21 cellular contexts compared by ENCODE assay signal in genomic region chr21:26806734-26807372, GRCh38. TPM values are rescaled to one million over a fixed set of nuclear protein-coding genes. Genes with fewer than 3 reads are reported as not detected.
DNase-seq lines count a peak whose midpoint lies in the region; ATAC-seq and TF ChIP-seq lines count a peak whose summit lies in the region.
"Had no signal": no experiment of that assay in that cellular context is flagged by ENCODE, and none has a peak within 500 bp of the region (broad histone marks: within the 10 kb centered on the region; RNA-seq: fewer than 3 reads in every experiment).

No MANE protein-coding gene starts in this region.

- peak overlapping the region in 1 of 9 donors; percentile 78 for H3K27ac Mint-ChIP-seq in naive thymus-derived CD4-positive, alpha-beta T cell
- H3K27ac Mint-ChIP-seq in osteocyte (ENCODE audit: unreplicated experiment): no peak overlapping the region
- H3K27ac Mint-ChIP-seq: activated naive CD8-positive, alpha-beta T cell treated with anti-CD3 and anti-CD28 coated beads, Interleukin-2, amount 10 ng/mL, durations not matched to agents 7 days and 5 days; stimulated activated naive CD8-positive, alpha-beta T cell treated with anti-CD3 and anti-CD28 coated beads, Interleukin-15, Interleukin-2, amounts not matched to agents 100 ng/mL and 50 ng/mL, for 24 hours had no signal

- in situ Hi-C loops in astrocyte of the spinal cord (cut with HindIII; ENCODE audit: low sequenced_read_pairs): no loop called here

- no peaks in the 10 kb centered on the region for H3K27me3 ChIP-seq in naive thymus-derived CD4-positive, alpha-beta T cell (ENCODE audit: control insufficient read depth in 2 of 2, insufficient read depth in 2 of 2, low read length in 2 of 2)
- no peaks in the 10 kb centered on the region for H3K27me3 ChIP-seq in adrenal gland
- H3K27me3 ChIP-seq: BLaER1, spleen had no signal

- peak; percentile 56 for ATAC-seq in naive thymus-derived CD4-positive, alpha-beta T cell
- ATAC-seq: HCT116, Panc1 had no signal

- peaks cover 0 to 4% (median 0%) of the 10 kb centered on the region in 11 donors for H3K9me3 Mint-ChIP-seq in naive thymus-derived CD4-positive, alpha-beta T cell
- H3K9me3 Mint-ChIP-seq in osteocyte (ENCODE audit: unreplicated experiment): no peaks in the 10 kb centered on the region
- H3K9me3 Mint-ChIP-seq: activated naive CD8-positive, alpha-beta T cell treated with anti-CD3 and anti-CD28 coated beads, Interleukin-2, amount 10 ng/mL, durations not matched to agents 7 days and 5 days; stimulated activated naive CD8-positive, alpha-beta T cell treated with anti-CD3 and anti-CD28 coated beads, Interleukin-15, Interleukin-2, amounts not matched to agents 100 ng/mL and 50 ng/mL, for 24 hours had no signal

- WGBS in adrenal gland, 4 donors: 77 to 81% (median 80%) methylated on average over 6 of the region's 6 CpGs

- no peak overlapping the region for H3K4me3 ChIP-seq in astrocyte of the spinal cord (ENCODE audit: low read depth, low read length)
- no peak overlapping the region for H3K4me3 ChIP-seq in naive thymus-derived CD4-positive, alpha-beta T cell (ENCODE audit: low read length)
- H3K4me3 ChIP-seq in adrenal gland: no peak overlapping the region
- H3K4me3 ChIP-seq: BLaER1, spleen had no signal

- TF ChIP-seq CTCF in astrocyte of the spinal cord (IDR thresholded peaks at IDR 0.05; ENCODE audit: low read depth, low read length) (no peak), osteocyte (IDR thresholded peaks at IDR 0.05) (no peak), adrenal gland (IDR thresholded peaks at IDR 0.05) (no peak)

- peak overlapping the region in 1 of 10 donors; percentile 47 for H3K4me3 Mint-ChIP-seq in naive thymus-derived CD4-positive, alpha-beta T cell
- H3K4me3 Mint-ChIP-seq in osteocyte (ENCODE audit: unreplicated experiment): no peak overlapping the region
- H3K4me3 Mint-ChIP-seq: activated naive CD8-positive, alpha-beta T cell treated with anti-CD3 and anti-CD28 coated beads, Interleukin-2, amount 10 ng/mL, durations not matched to agents 7 days and 5 days; stimulated activated naive CD8-positive, alpha-beta T cell treated with anti-CD3 and anti-CD28 coated beads, Interleukin-15, Interleukin-2, amounts not matched to agents 100 ng/mL and 50 ng/mL, for 24 hours had no signal

- intact Hi-C loops in naive thymus-derived CD4-positive, alpha-beta T cell (cut with micrococcal nuclease): no loop called here
- intact Hi-C loops in adrenal gland (cut with DNase I): no loop called here

- no peak for TF ChIP-seq POLR2A in adrenal gland (IDR thresholded peaks at IDR 0.05)

- peak overlapping the region; percentile 52 for H3K27ac ChIP-seq in KOPT-K1 (ENCODE audit: low read depth, low read length, poor library complexity, severe bottlenecking)
- H3K27ac ChIP-seq in naive thymus-derived CD4-positive, alpha-beta T cell (ENCODE audit: low read depth, low read length): no peak overlapping the region
- no peak overlapping the region for H3K27ac ChIP-seq in adrenal gland
- H3K27ac ChIP-seq: BLaER1, KMS-11, spleen had no signal

- no peaks in the 10 kb centered on the region for H3K36me3 Mint-ChIP-seq in naive thymus-derived CD4-positive, alpha-beta T cell
- no peaks in the 10 kb centered on the region for H3K36me3 Mint-ChIP-seq in osteocyte (ENCODE audit: unreplicated experiment)
- H3K36me3 Mint-ChIP-seq: activated naive CD8-positive, alpha-beta T cell treated with anti-CD3 and anti-CD28 coated beads, Interleukin-2, amount 10 ng/mL, durations not matched to agents 7 days and 5 days had no signal

- DNase-seq in ELR (ENCODE audit: low read depth): peak; percentile 87
- peak; percentile 55 for DNase-seq in astrocyte of the spinal cord (ENCODE audit: low read depth, low spot score)
- no peak for DNase-seq in naive thymus-derived CD4-positive, alpha-beta T cell
- DNase-seq in osteocyte (ENCODE audit: extremely low spot score, unreplicated experiment): no peak
- DNase-seq in adrenal gland: no peak
- no peak for DNase-seq in RKO (ENCODE audit: low spot score)
- DNase-seq: activated CD4-positive, alpha-beta T cell treated with anti-CD3 and anti-CD28 coated beads for 4 hours; activated naive CD8-positive, alpha-beta T cell treated with anti-CD3 and anti-CD28 coated beads, Interleukin-2, amount 10 ng/mL, durations not matched to agents 7 days and 5 days; activated T-cell treated with anti-CD3 and anti-CD28 coated beads, Interleukin-2, amount 50 U/mL, for 1 hour; cerebellar nuclear complex; head of caudate nucleus; kidney; NCI-H524 treated with DMSO at 0.1 percent for 48 hours; posterior cingulate gyrus; spleen had no signal

- H3K9me3 ChIP-seq in KOPT-K1 (ENCODE audit: insufficient read depth, low read length, poor library complexity, severe bottlenecking): no peaks in the 10 kb centered on the region
- H3K9me3 ChIP-seq in naive thymus-derived CD4-positive, alpha-beta T cell (ENCODE audit: control insufficient read depth in 2 of 3, low read length in 3 of 3): no peaks in the 10 kb centered on the region
- no peaks in the 10 kb centered on the region for H3K9me3 ChIP-seq in adrenal gland (replicated peaks in 1 of 3)
- H3K9me3 ChIP-seq: BLaER1, spleen had no signal

- CTCF ChIA-PET in naive thymus-derived CD4-positive, alpha-beta T cell (lab: Charles Lee): no interaction called here

- POLR2A ChIA-PET in naive thymus-derived CD4-positive, alpha-beta T cell (lab: Charles Lee): no interaction called here

- peaks cover 0 to 2% (median 0%) of the 10 kb centered on the region in 7 donors for H3K4me1 Mint-ChIP-seq in naive thymus-derived CD4-positive, alpha-beta T cell
- H3K4me1 Mint-ChIP-seq in osteocyte (ENCODE audit: unreplicated experiment): peaks cover 12% of the 10 kb centered on the region
- H3K4me1 Mint-ChIP-seq: activated naive CD8-positive, alpha-beta T cell treated with anti-CD3 and anti-CD28 coated beads, Interleukin-2, amount 10 ng/mL, durations not matched to agents 7 days and 5 days had no signal

- H3K36me3 ChIP-seq in KOPT-K1 (ENCODE audit: insufficient read depth, low read length): no peaks in the 10 kb centered on the region
- no peaks in the 10 kb centered on the region for H3K36me3 ChIP-seq in naive thymus-derived CD4-positive, alpha-beta T cell (ENCODE audit: control insufficient read depth in 2 of 3, insufficient read depth in 3 of 3, low read length in 3 of 3)
- H3K36me3 ChIP-seq in adrenal gland (replicated peaks in 1 of 2): no peaks in the 10 kb centered on the region
- H3K36me3 ChIP-seq: BLaER1, spleen had no signal

- H3K27me3 Mint-ChIP-seq in naive thymus-derived CD4-positive, alpha-beta T cell: peaks cover 6 to 23% (median 14%) of the 10 kb centered on the region in 5 donors
- no peaks in the 10 kb centered on the region for H3K27me3 Mint-ChIP-seq in osteocyte (ENCODE audit: unreplicated experiment)

- H3K4me1 ChIP-seq in naive thymus-derived CD4-positive, alpha-beta T cell (ENCODE audit: control insufficient read depth in 2 of 2, insufficient read depth in 2 of 2, low read length in 2 of 2): no peaks in the 10 kb centered on the region
- no peaks in the 10 kb centered on the region for H3K4me1 ChIP-seq in adrenal gland (replicated peaks in 1 of 2)
- H3K4me1 ChIP-seq: BLaER1, spleen had no signal

RNA-seq across cellular contexts. Expression of gene ADAMTS1, which starts 38.4 kb away (rescaled TPM):
- 1 to 10 TPM in 2 of 5 experiments, under 1 TPM in 1, not detected in 2; 0.56 to 7.6 (median 3.3) TPM for total RNA-seq in naive thymus-derived CD4-positive, alpha-beta T cell
- under 1 TPM; 0.48 to 0.71 TPM for polyA plus RNA-seq in naive thymus-derived CD4-positive, alpha-beta T cell
- total RNA-seq in osteocyte (38.0 and 40.3 TPM in 2 replicates), adrenal gland (100 to 1,000 TPM in 1 of 8 donors, 10 to 100 TPM in 7; 29.4 to 111 (median 45.8) TPM)
- 10 to 100 TPM; 29.6 to 71.8 (median 37.5) TPM for polyA plus RNA-seq in adrenal gland

Comparison
In these comparisons a context has a peak if more than half of its experiments do, and no peak if none do; other contexts are left out.
1. DNase-seq: peak in ELR (single experiment) and astrocyte of the spinal cord (single experiment); none in naive thymus-derived CD4-positive, alpha-beta T cell (0 of 9), osteocyte (single experiment), adrenal gland (0 of 7) and RKO (single experiment).